Comparison of ENCODE assay signal across 8 cellular contexts in the genomic region with DNA sequence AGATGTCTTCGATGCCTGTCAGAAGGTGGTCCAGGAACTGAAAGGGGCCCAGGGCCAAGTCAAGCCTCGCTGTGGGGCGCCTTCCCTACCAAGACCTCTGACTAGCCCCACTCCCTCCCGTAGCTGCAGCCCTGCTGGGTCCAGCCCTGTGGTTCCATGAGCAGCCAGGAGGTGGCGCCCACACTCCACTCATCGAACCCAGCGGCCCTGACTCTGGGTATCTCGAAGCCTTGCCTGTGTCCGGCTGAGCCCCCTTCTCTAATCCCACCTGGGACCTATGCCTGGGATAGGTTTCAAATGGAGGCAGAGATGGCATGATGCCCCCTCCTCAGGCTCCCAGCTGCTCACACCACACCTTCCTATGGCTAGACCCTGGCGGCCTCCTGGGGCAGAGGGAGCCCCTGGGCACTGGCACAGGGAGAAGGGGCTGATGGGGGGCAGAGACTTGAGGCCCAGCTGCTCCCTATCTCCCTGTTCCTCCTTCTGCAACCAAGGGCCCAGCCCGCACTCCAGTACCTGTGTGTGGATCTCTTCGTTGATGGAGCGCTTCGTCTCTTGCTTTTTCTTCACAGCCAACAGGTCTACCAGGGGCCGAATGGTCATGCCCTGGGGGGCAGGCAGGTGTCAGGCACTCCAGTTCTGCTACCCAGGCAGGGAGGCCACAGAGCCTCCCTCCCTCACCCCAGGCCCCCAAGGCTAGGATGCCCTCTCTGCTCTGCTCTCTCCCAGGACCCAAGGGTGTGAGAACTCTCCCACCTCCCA. TPM values are rescaled to one million over a fixed set of nuclear protein-coding genes. Genes with fewer than 3 reads are reported as not detected.
DNase-seq lines count a peak whose midpoint lies in the region; ATAC-seq and TF ChIP-seq lines count a peak whose summit lies in the region.

No MANE protein-coding gene starts in this region.

- H3K27me3 Mint-ChIP-seq in activated B cell treated with CpG ODN at 0.5 μM for 24 hours = no peaks in the 10 kb centered on the region

- CTCF ChIA-PET in activated B cell treated with CpG ODN at 0.5 μM for 24 hours (lab: Charles Lee) = interaction anchor here (0.6 to 6.8 kb wide), 18 partner anchors 9 to 293 kb away, joined by 3 to 104 read pairs (median 7); no protein-coding TSS in a partner anchor

- no peaks in the 10 kb centered on the region for H3K9me3 Mint-ChIP-seq in activated B cell treated with CpG ODN at 0.5 μM for 24 hours

- peaks cover 41% of the 10 kb centered on the region for H3K4me1 Mint-ChIP-seq in activated B cell treated with CpG ODN at 0.5 μM for 24 hours

- intact Hi-C loops in activated B cell treated with CpG ODN at 0.5 μM for 24 hours (cut with micrococcal nuclease) = loop anchor here (1.0 to 5.0 kb wide), 6 partner anchors 58 to 504 kb away; no protein-coding TSS in a partner anchor

- POLR2A ChIA-PET in activated B cell treated with CpG ODN at 0.5 μM for 24 hours (lab: Charles Lee) = interaction anchor here (0.5 to 1.0 kb wide), 4 partner anchors 58 to 238 kb away, joined by 3 to 4 read pairs (median 3); no protein-coding TSS in a partner anchor

- no peak overlapping the region for H3K4me3 Mint-ChIP-seq in activated B cell treated with CpG ODN at 0.5 μM for 24 hours

- in situ Hi-C loops in T47D (cut with HindIII; ENCODE audit: low pct_unique_long_range_greater_than_20kb, low sequenced_read_pairs) = no loop called here

- peaks cover 3% of the 10 kb centered on the region for H3K36me3 Mint-ChIP-seq in activated B cell treated with CpG ODN at 0.5 μM for 24 hours (ENCODE audit: low read depth)

- no peak overlapping the region for H3K27ac Mint-ChIP-seq in activated B cell treated with CpG ODN at 0.5 μM for 24 hours

- peak; percentile 57 to 73 (median 64) for DNase-seq in NCI-H1417 (lab: John Stamatoyannopoulos, UW)
- DNase-seq in NCI-H1417 treated with DMSO at 0.1 percent for 48 hours (lab: John Stamatoyannopoulos, UW) = no peak
- DNase-seq in NCI-H1092 (lab: John Stamatoyannopoulos, UW) = peak; percentile 19
- peak; percentile 85 for DNase-seq in activated B cell treated with CpG ODN at 0.5 μM for 24 hours
- DNase-seq in T47D (ENCODE audit: low read depth in 1 of 2, low spot score in 1 of 2) = peak; percentile 62 to 78
- DNase-seq in kidney glomerular epithelial cell (lab: John Stamatoyannopoulos, UW) = peak; percentile 19
- DNase-seq in stimulated activated CD4-positive, alpha-beta T cell treated with anti-CD3 and anti-CD28 coated beads, Interleukin-4, amount 100 ng/mL, for 24 hours = peak; percentile 82

- peak; percentile 33 for ATAC-seq in activated B cell treated with CpG ODN at 0.5 μM for 24 hours (ENCODE audit: low read depth)
- ATAC-seq in GM19035 (IDR thresholded peaks at IDR 0.05; ENCODE audit: unreplicated experiment) = no peak

- TF ChIP-seq CTCF in activated B cell treated with CpG ODN at 0.5 μM for 24 hours (IDR thresholded peaks at IDR 0.05) = no peak

RNA-seq across cellular contexts. Expression of a gene that starts 52.0 kb away (rescaled TPM):
- total RNA-seq in activated B cell treated with CpG ODN at 0.5 μM for 24 hours = 12.2 and 13.6 TPM in 2 replicates
